Comparison of ENCODE assay signal across 11 cellular contexts in the genomic region with DNA sequence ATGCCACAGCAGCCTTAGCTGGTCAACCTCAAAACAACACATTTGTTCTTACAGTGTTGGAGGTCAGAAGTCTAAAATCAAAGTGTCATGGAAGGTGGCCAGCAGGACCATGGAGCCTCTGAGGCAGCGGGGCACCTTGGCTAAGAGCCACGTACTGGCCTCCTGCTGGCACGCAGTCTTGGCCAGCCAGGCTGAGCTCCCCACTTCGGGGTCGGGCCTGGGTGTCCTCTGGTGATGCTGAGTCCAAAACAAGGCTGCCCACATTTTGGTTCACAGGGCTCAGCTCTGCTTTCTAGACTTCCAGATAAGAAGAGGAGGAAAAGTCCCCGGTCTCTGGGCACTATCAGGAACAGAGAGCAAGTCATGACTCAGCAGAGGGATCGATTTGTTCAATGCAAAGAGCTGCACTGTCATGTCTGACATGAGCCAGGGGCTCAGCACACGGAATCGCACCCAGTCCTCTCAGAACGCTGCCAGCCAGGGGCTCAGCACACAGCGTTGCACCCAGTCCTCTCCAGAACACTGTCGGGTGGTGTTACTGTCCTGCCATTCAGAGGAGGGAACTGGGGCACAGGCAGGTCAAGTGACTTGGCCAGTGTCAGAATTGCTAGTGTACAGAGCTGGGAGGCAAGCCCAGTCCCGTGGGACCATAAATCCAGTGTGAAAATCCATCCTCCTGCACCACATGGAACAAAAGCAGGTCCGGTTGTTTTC. TPM values are rescaled to one million over a fixed set of nuclear protein-coding genes. Genes with fewer than 3 reads are reported as not detected.
A peak's percentile ranks its signal among the peaks of the same experiment; 100 is the strongest.
DNase-seq lines count a peak whose midpoint lies in the region; ATAC-seq and TF ChIP-seq lines count a peak whose summit lies in the region.
"Had no signal": no experiment of that assay in that cellular context is flagged by ENCODE, and none has a peak within 500 bp of the region (broad histone marks: within the 10 kb centered on the region; RNA-seq: fewer than 3 reads in every experiment).

No MANE protein-coding gene starts in this region.

- H3K27me3 Mint-ChIP-seq in activated naive CD8-positive, alpha-beta T cell treated with anti-CD3 and anti-CD28 coated beads, Interleukin-2, amount 10 ng/mL, durations not matched to agents 7 days and 5 days, result no peaks in the 10 kb centered on the region
- H3K27me3 Mint-ChIP-seq in activated naive CD8-positive, alpha-beta T cell treated with anti-CD3 and anti-CD28 coated beads, Interleukin-2, amount 50 U/mL, for 24 hours, result no peaks in the 10 kb centered on the region

- H3K36me3 Mint-ChIP-seq in activated naive CD8-positive, alpha-beta T cell treated with anti-CD3 and anti-CD28 coated beads, Interleukin-2, amount 10 ng/mL, durations not matched to agents 7 days and 5 days, result peaks cover 26% of the 10 kb centered on the region
- H3K36me3 Mint-ChIP-seq in activated naive CD8-positive, alpha-beta T cell treated with anti-CD3 and anti-CD28 coated beads, Interleukin-2, amount 50 U/mL, for 24 hours (ENCODE audit: low read depth), result peaks cover 6% of the 10 kb centered on the region

- H3K27me3 ChIP-seq in upper lobe of left lung, result no peaks in the 10 kb centered on the region

- WGBS in upper lobe of left lung, 2 donors, result 65 to 74% methylated on average over 6 to 14 of the region's 14 CpGs

- no peak for ATAC-seq in activated naive CD8-positive, alpha-beta T cell treated with anti-CD3 and anti-CD28 coated beads, Interleukin-2, amount 10 ng/mL, durations not matched to agents 7 days and 5 days (ENCODE audit: low read depth)
- ATAC-seq in activated naive CD8-positive, alpha-beta T cell treated with anti-CD3 and anti-CD28 coated beads, Interleukin-2, amount 50 U/mL, for 24 hours, result no peak
- ATAC-seq in upper lobe of left lung (ENCODE audit: low FRiP score in 2 of 2), result peak in 1 of 2 donors; percentile 3
- no peak for ATAC-seq in GM21825 (IDR thresholded peaks at IDR 0.05; ENCODE audit: unreplicated experiment)

- H3K27ac Mint-ChIP-seq in activated naive CD8-positive, alpha-beta T cell treated with anti-CD3 and anti-CD28 coated beads, Interleukin-2, amount 10 ng/mL, durations not matched to agents 7 days and 5 days, result no peak overlapping the region
- H3K27ac Mint-ChIP-seq in activated naive CD8-positive, alpha-beta T cell treated with anti-CD3 and anti-CD28 coated beads, Interleukin-2, amount 50 U/mL, for 24 hours, result no peak overlapping the region

- peaks cover 31 to 52% (median 38%) of the 10 kb centered on the region in 4 donors for H3K4me1 ChIP-seq in upper lobe of left lung

- peaks cover 43% of the 10 kb centered on the region for H3K4me1 Mint-ChIP-seq in activated naive CD8-positive, alpha-beta T cell treated with anti-CD3 and anti-CD28 coated beads, Interleukin-2, amount 10 ng/mL, durations not matched to agents 7 days and 5 days
- peaks cover 36% of the 10 kb centered on the region for H3K4me1 Mint-ChIP-seq in activated naive CD8-positive, alpha-beta T cell treated with anti-CD3 and anti-CD28 coated beads, Interleukin-2, amount 50 U/mL, for 24 hours

- no peaks in the 10 kb centered on the region for H3K9me3 ChIP-seq in upper lobe of left lung

- no peak for DNase-seq in activated naive CD8-positive, alpha-beta T cell treated with anti-CD3 and anti-CD28 coated beads, Interleukin-2, amount 10 ng/mL, durations not matched to agents 7 days and 5 days
- no peak for DNase-seq in activated naive CD8-positive, alpha-beta T cell treated with anti-CD3 and anti-CD28 coated beads, Interleukin-2, amount 50 U/mL, for 24 hours
- DNase-seq in dermis blood vessel endothelial cell (peak; percentile 19), mucosa of gallbladder (ENCODE audit: low spot score) (peak; percentile 64), upper lobe of left lung (no peak), Kasumi-1 (lab: John Stamatoyannopoulos, UW) (no peak), NCI-H187 treated with DMSO at 0.1 percent for 48 hours (lab: John Stamatoyannopoulos, UW) (no peak)
- DNase-seq: activated CD4-positive, CD25-positive, alpha-beta regulatory T cell treated with anti-CD3 and anti-CD28 coated beads, Interleukin-2, amount 50 U/mL, for 72 hours; NCI-H1436 had no signal

- POLR2A ChIA-PET in activated naive CD8-positive, alpha-beta T cell treated with anti-CD3 and anti-CD28 coated beads, Interleukin-2, amount 10 ng/mL, durations not matched to agents 7 days and 5 days (lab: Charles Lee), result interaction anchor here (2.0 kb wide), 1 partner anchor 339 kb away, joined by 6 read pairs; no protein-coding TSS in a partner anchor

- no peak for TF ChIP-seq CTCF in upper lobe of left lung (IDR thresholded peaks at IDR 0.05)

- no peaks in the 10 kb centered on the region for H3K36me3 ChIP-seq in upper lobe of left lung

- H3K27ac ChIP-seq in upper lobe of left lung, result peak overlapping the region; percentile 59 to 85 (median 74)
- H3K27ac ChIP-seq: C4-2B had no signal

- TF ChIP-seq POLR2A in upper lobe of left lung (IDR thresholded peaks at IDR 0.05), result no peak

- peak overlapping the region; percentile 98 for H3K4me3 Mint-ChIP-seq in activated naive CD8-positive, alpha-beta T cell treated with anti-CD3 and anti-CD28 coated beads, Interleukin-2, amount 10 ng/mL, durations not matched to agents 7 days and 5 days
- no peak overlapping the region for H3K4me3 Mint-ChIP-seq in activated naive CD8-positive, alpha-beta T cell treated with anti-CD3 and anti-CD28 coated beads, Interleukin-2, amount 50 U/mL, for 24 hours

- no peak for TF ChIP-seq EP300 in upper lobe of left lung (IDR thresholded peaks at IDR 0.05)

- H3K9me3 Mint-ChIP-seq in activated naive CD8-positive, alpha-beta T cell treated with anti-CD3 and anti-CD28 coated beads, Interleukin-2, amount 10 ng/mL, durations not matched to agents 7 days and 5 days, result no peaks in the 10 kb centered on the region
- H3K9me3 Mint-ChIP-seq in activated naive CD8-positive, alpha-beta T cell treated with anti-CD3 and anti-CD28 coated beads, Interleukin-2, amount 50 U/mL, for 24 hours, result no peaks in the 10 kb centered on the region

- H3K4me3 ChIP-seq in upper lobe of left lung, result no peak overlapping the region

RNA-seq across cellular contexts. Expression of gene LGALS9, which starts 2.5 kb away (rescaled TPM):
- total RNA-seq in activated naive CD8-positive, alpha-beta T cell treated with anti-CD3 and anti-CD28 coated beads, Interleukin-2, amount 10 ng/mL, durations not matched to agents 7 days and 5 days, result 100 to 1,000 TPM; 159 to 175 TPM
- total RNA-seq in dermis blood vessel endothelial cell (41.5 and 47.3 TPM in 2 replicates), mucosa of gallbladder (103 TPM), upper lobe of left lung (100 to 1,000 TPM in 5 of 6 donors, 10 to 100 TPM in 1; 64.6 to 238 (median 150) TPM)

Comparison
In these comparisons a context has a peak if more than half of its experiments do, and no peak if none do; other contexts are left out.
1. DNase-seq: peak in dermis blood vessel endothelial cell (single experiment) and mucosa of gallbladder (single experiment); none in activated naive CD8-positive, alpha-beta T cell treated with anti-CD3 and anti-CD28 coated beads, Interleukin-2, amount 10 ng/mL, durations not matched to agents 7 days and 5 days (single experiment), activated naive CD8-positive, alpha-beta T cell treated with anti-CD3 and anti-CD28 coated beads, Interleukin-2, amount 50 U/mL, for 24 hours (single experiment), upper lobe of left lung (0 of 2), Kasumi-1 (0 of 2) and NCI-H187 treated with DMSO at 0.1 percent for 48 hours (single experiment).